ENCODE assay signal across 12 cellular contexts in genomic region chr19:23698711-23699520, GRCh38. TPM values are rescaled to one million over a fixed set of nuclear protein-coding genes. Genes with fewer than 3 reads are reported as not detected.
DNase-seq lines count a peak whose midpoint lies in the region; ATAC-seq lines count a peak whose summit lies in the region.
"Had no signal": no experiment of that assay in that cellular context is flagged by ENCODE, and none has a peak within 500 bp of the region (broad histone marks: within the 10 kb centered on the region; RNA-seq: fewer than 3 reads in every experiment).

No MANE protein-coding gene starts in this region.

- H3K4me3 Mint-ChIP-seq in activated naive CD8-positive, alpha-beta T cell treated with anti-CD3 and anti-CD28 coated beads, Interleukin-2, amount 50 U/mL, for 24 hours, result peak overlapping the region; percentile 25
- H3K4me3 Mint-ChIP-seq in activated T-cell treated with anti-CD3 and anti-CD28 coated beads, Interleukin-2, amount 50 U/mL, for 4 hours, result no peak overlapping the region

- peaks cover 2% of the 10 kb centered on the region for H3K36me3 Mint-ChIP-seq in activated naive CD8-positive, alpha-beta T cell treated with anti-CD3 and anti-CD28 coated beads, Interleukin-2, amount 50 U/mL, for 24 hours (ENCODE audit: low read depth)
- H3K36me3 Mint-ChIP-seq in activated T-cell treated with anti-CD3 and anti-CD28 coated beads, Interleukin-2, amount 50 U/mL, for 4 hours (ENCODE audit: insufficient read depth), result no peaks in the 10 kb centered on the region

- peak; percentile 33 for ATAC-seq in activated naive CD8-positive, alpha-beta T cell treated with anti-CD3 and anti-CD28 coated beads, Interleukin-2, amount 50 U/mL, for 24 hours
- no peak for ATAC-seq in HG03280 (IDR thresholded peaks at IDR 0.05; ENCODE audit: unreplicated experiment)
- ATAC-seq in activated T-cell treated with anti-CD3 and anti-CD28 coated beads, Interleukin-2, amount 50 U/mL, for 4 hours, result no peak

- peak overlapping the region; percentile 12 for H2AFZ ChIP-seq in neuron (ENCODE audit: low read depth, low read length)

- peaks cover 20% of the 10 kb centered on the region for H3K9me3 Mint-ChIP-seq in activated naive CD8-positive, alpha-beta T cell treated with anti-CD3 and anti-CD28 coated beads, Interleukin-2, amount 50 U/mL, for 24 hours
- H3K9me3 Mint-ChIP-seq in activated T-cell treated with anti-CD3 and anti-CD28 coated beads, Interleukin-2, amount 50 U/mL, for 4 hours, result peaks cover 12% of the 10 kb centered on the region

- H3K4me1 ChIP-seq in neuron (ENCODE audit: insufficient read depth, low read length), result no peaks in the 10 kb centered on the region
- H3K4me1 ChIP-seq: HAP-1 had no signal

- H3K36me3 ChIP-seq in neuron (ENCODE audit: insufficient read depth, low read length), result no peaks in the 10 kb centered on the region
- H3K36me3 ChIP-seq: HAP-1 had no signal

- H3K27ac Mint-ChIP-seq in activated naive CD8-positive, alpha-beta T cell treated with anti-CD3 and anti-CD28 coated beads, Interleukin-2, amount 50 U/mL, for 24 hours, result no peak overlapping the region

- no peaks in the 10 kb centered on the region for H3K27me3 ChIP-seq in neuron (ENCODE audit: insufficient read depth, low read length)

- DNase-seq in ELR (ENCODE audit: low read depth) (peak; percentile 38), NCI-H1105 treated with DMSO at 0.1 percent for 48 hours (lab: John Stamatoyannopoulos, UW) (peak; percentile 42), dedifferentiated amniotic fluid mesenchymal stem cell (ENCODE audit: extremely low spot score) (no peak)
- DNase-seq in activated naive CD8-positive, alpha-beta T cell treated with anti-CD3 and anti-CD28 coated beads, Interleukin-2, amount 50 U/mL, for 24 hours, result no peak
- DNase-seq in activated T-cell treated with anti-CD3 and anti-CD28 coated beads, Interleukin-2, amount 50 U/mL, for 4 hours, result no peak
- DNase-seq: midbrain, NCI-H187 treated with DMSO at 0.1 percent for 48 hours, T-helper 1 cell had no signal

- H3K4me3 ChIP-seq in neuron (ENCODE audit: low read length), result no peak overlapping the region
- H3K4me3 ChIP-seq: HAP-1, smooth muscle cell had no signal

- no peaks in the 10 kb centered on the region for H3K4me1 Mint-ChIP-seq in activated naive CD8-positive, alpha-beta T cell treated with anti-CD3 and anti-CD28 coated beads, Interleukin-2, amount 50 U/mL, for 24 hours
- H3K4me1 Mint-ChIP-seq in activated T-cell treated with anti-CD3 and anti-CD28 coated beads, Interleukin-2, amount 50 U/mL, for 4 hours (ENCODE audit: low read depth), result no peaks in the 10 kb centered on the region

- H3K9me3 ChIP-seq in neuron (ENCODE audit: low read length), result peaks cover 2% of the 10 kb centered on the region
- H3K9me3 ChIP-seq: HAP-1 had no signal

- no peaks in the 10 kb centered on the region for H3K27me3 Mint-ChIP-seq in activated naive CD8-positive, alpha-beta T cell treated with anti-CD3 and anti-CD28 coated beads, Interleukin-2, amount 50 U/mL, for 24 hours
- no peaks in the 10 kb centered on the region for H3K27me3 Mint-ChIP-seq in activated T-cell treated with anti-CD3 and anti-CD28 coated beads, Interleukin-2, amount 50 U/mL, for 4 hours (ENCODE audit: low read depth)

RNA-seq across cellular contexts. Expression of gene ZNF675, which starts 11.9 kb away (rescaled TPM):
- total RNA-seq in activated T-cell treated with anti-CD3 and anti-CD28 coated beads, Interleukin-2, amount 50 U/mL, for 4 hours, result 10 to 100 TPM; 11.1 to 14.3 (median 13.6) TPM

RNA-seq across cellular contexts. Expression of gene ZNF681, which starts 59.8 kb away (rescaled TPM):
- 1 to 10 TPM; 3.7 to 4.3 (median 4.3) TPM for total RNA-seq in activated T-cell treated with anti-CD3 and anti-CD28 coated beads, Interleukin-2, amount 50 U/mL, for 4 hours

Comparison
In these comparisons a context has a peak if more than half of its experiments do, and no peak if none do; other contexts are left out.
1. DNase-seq: peak in ELR (single experiment) and NCI-H1105 treated with DMSO at 0.1 percent for 48 hours (single experiment); none in activated naive CD8-positive, alpha-beta T cell treated with anti-CD3 and anti-CD28 coated beads, Interleukin-2, amount 50 U/mL, for 24 hours (single experiment), dedifferentiated amniotic fluid mesenchymal stem cell (single experiment) and activated T-cell treated with anti-CD3 and anti-CD28 coated beads, Interleukin-2, amount 50 U/mL, for 4 hours (single experiment).